In the genomic region with DNA sequence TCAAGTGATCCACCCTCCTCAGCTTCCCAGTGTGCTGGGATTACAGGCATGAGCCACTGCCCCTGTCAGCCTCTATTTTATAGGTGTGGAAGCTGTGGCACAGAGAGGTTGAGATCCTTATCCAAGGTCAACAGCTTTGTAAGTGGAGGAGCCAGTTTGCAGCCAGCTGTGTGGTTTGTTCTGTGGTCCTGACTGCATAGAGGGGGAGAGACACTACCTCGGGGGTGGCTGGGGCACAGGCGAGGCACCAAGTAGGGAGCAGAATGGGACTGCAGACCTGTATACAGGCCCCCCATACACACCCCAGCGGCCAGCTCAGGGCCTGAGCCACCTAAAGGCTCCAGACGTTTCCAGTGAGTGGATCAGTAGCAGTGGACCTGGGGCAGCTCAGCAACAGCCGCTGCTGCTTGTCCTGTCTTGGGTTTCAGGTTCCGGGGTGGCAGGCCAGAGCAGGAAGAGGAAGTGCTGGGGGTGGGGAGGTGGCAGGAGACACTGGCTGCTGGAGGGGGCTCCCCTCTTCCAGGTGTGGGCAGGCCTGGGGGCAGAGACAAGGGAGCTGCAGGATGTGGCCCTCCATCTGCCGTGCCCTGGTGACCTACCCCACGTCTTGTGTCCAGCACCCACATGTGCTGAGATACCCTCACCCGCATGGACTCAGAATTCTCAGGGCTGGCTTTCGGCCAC, we compare ENCODE assay signal across 8 cellular contexts. TPM values are rescaled to one million over a fixed set of nuclear protein-coding genes. Genes with fewer than 3 reads are reported as not detected.
DNase-seq lines count a peak whose midpoint lies in the region; ATAC-seq and TF ChIP-seq lines count a peak whose summit lies in the region.

No MANE protein-coding gene starts in this region.

- H3K79me2 ChIP-seq in PC-3 (ENCODE audit: low read length) = peaks cover 38% of the 10 kb centered on the region

- H3K9me2 ChIP-seq in PC-3 (replicated peaks; ENCODE audit: low read length) = no peaks in the 10 kb centered on the region

- H3K9ac ChIP-seq in PC-3 (ENCODE audit: low read length) = no peak overlapping the region

- H3K4me3 ChIP-seq in PC-3 (ENCODE audit: low read length) = no peak overlapping the region

- no peak for TF ChIP-seq CTCF in PC-3 (conservative IDR thresholded peaks at IDR 0.05; ENCODE audit: low read depth, low read length)

- H2AFZ ChIP-seq in PC-3 (ENCODE audit: low read length) = no peak overlapping the region

- no peaks in the 10 kb centered on the region for H3K4me1 ChIP-seq in PC-3 (ENCODE audit: insufficient read depth, low read length)

- peak; percentile 61 for ATAC-seq in HG03139 (IDR thresholded peaks at IDR 0.05; ENCODE audit: unreplicated experiment)
- peak; percentile 90 for ATAC-seq in natural killer cell treated with Interleukin-12 subunit alpha and Interleukin-12 subunit beta and Interleukin-15 and Interleukin-18, amount 100 ng/mL, for 72 hours
- no peak; the same call in 1 of the 2 replicates for ATAC-seq in PC-3

- no peaks in the 10 kb centered on the region for H3K27me3 ChIP-seq in PC-3 (ENCODE audit: low read length)

- no peaks in the 10 kb centered on the region for H3K9me3 ChIP-seq in PC-3 (ENCODE audit: low read length)

- H3K27ac ChIP-seq in PC-3 (ENCODE audit: low read length) = no peak overlapping the region

- peak overlapping the region; percentile 94 for H3K27ac Mint-ChIP-seq in activated T-cell treated with anti-CD3 and anti-CD28 coated beads, Interleukin-2, amount 50 U/mL, for 24 hours
- peak overlapping the region; percentile 92 to 96 for H3K27ac Mint-ChIP-seq in natural killer cell treated with Interleukin-12 subunit alpha and Interleukin-12 subunit beta and Interleukin-15 and Interleukin-18, amount 100 ng/mL, for 72 hours

- H4K20me1 ChIP-seq in PC-3 (ENCODE audit: low read length) = peaks cover 9% of the 10 kb centered on the region; the same call in 1 of the 2 replicates

- H3F3A ChIP-seq in PC-3 (ENCODE audit: low read length, unreplicated experiment) = no peaks in the 10 kb centered on the region

- intact Hi-C loops in PC-3 (cut with micrococcal nuclease) = no loop called here

- CTCF ChIA-PET in PC-3 (lab: Charles Lee) = no interaction called here

- H3K9me3 Mint-ChIP-seq in activated T-cell treated with anti-CD3 and anti-CD28 coated beads, Interleukin-2, amount 50 U/mL, for 24 hours = no peaks in the 10 kb centered on the region
- H3K9me3 Mint-ChIP-seq in natural killer cell treated with Interleukin-12 subunit alpha and Interleukin-12 subunit beta and Interleukin-15 and Interleukin-18, amount 100 ng/mL, for 72 hours = no peaks in the 10 kb centered on the region

- peaks cover 52% of the 10 kb centered on the region for H3K4me1 Mint-ChIP-seq in activated T-cell treated with anti-CD3 and anti-CD28 coated beads, Interleukin-2, amount 50 U/mL, for 24 hours (ENCODE audit: low read depth)
- H3K4me1 Mint-ChIP-seq in natural killer cell treated with Interleukin-12 subunit alpha and Interleukin-12 subunit beta and Interleukin-15 and Interleukin-18, amount 100 ng/mL, for 72 hours (ENCODE audit: low read depth in 2 of 2) = peaks cover 23 to 29% of the 10 kb centered on the region in 2 donors

- H3K4me3 Mint-ChIP-seq in activated T-cell treated with anti-CD3 and anti-CD28 coated beads, Interleukin-2, amount 50 U/mL, for 24 hours = peak overlapping the region; percentile 57
- peak overlapping the region; percentile 87 for H3K4me3 Mint-ChIP-seq in natural killer cell treated with Interleukin-12 subunit alpha and Interleukin-12 subunit beta and Interleukin-15 and Interleukin-18, amount 100 ng/mL, for 72 hours

- no TSS peak for BruUV-seq in PC-3 (replicated peaks; lab: Mats Ljungman, UMichigan)

- peak; percentile 59 for DNase-seq in GF-D8 (lab: John Stamatoyannopoulos, UW)
- DNase-seq in activated T-cell treated with anti-CD3 and anti-CD28 coated beads, Interleukin-2, amount 50 U/mL, for 24 hours = peak; percentile 73
- DNase-seq in natural killer cell treated with Interleukin-12 subunit alpha and Interleukin-12 subunit beta and Interleukin-15 and Interleukin-18, amount 100 ng/mL, for 72 hours (ENCODE audit: low spot score) = peak; percentile 88
- DNase-seq in PC-3 = no peak
- DNase-seq in GOT3 (lab: John Stamatoyannopoulos, UW) = no peak
- DNase-seq in HCEC 1CT = no peak
- DNase-seq in NCI-H526 (lab: John Stamatoyannopoulos, UW) = no peak

- H3K27me3 Mint-ChIP-seq in activated T-cell treated with anti-CD3 and anti-CD28 coated beads, Interleukin-2, amount 50 U/mL, for 24 hours = no peaks in the 10 kb centered on the region
- H3K27me3 Mint-ChIP-seq in natural killer cell treated with Interleukin-12 subunit alpha and Interleukin-12 subunit beta and Interleukin-15 and Interleukin-18, amount 100 ng/mL, for 72 hours = no peaks in the 10 kb centered on the region

- H3K36me3 Mint-ChIP-seq in activated T-cell treated with anti-CD3 and anti-CD28 coated beads, Interleukin-2, amount 50 U/mL, for 24 hours (ENCODE audit: low read depth) = peaks cover 68% of the 10 kb centered on the region
- no peaks in the 10 kb centered on the region for H3K36me3 Mint-ChIP-seq in natural killer cell treated with Interleukin-12 subunit alpha and Interleukin-12 subunit beta and Interleukin-15 and Interleukin-18, amount 100 ng/mL, for 72 hours

- POLR2A ChIA-PET in PC-3 (lab: Charles Lee; ENCODE audit: unreplicated experiment) = interaction anchor here (0.7 kb wide), 1 partner anchor 9 kb away, joined by 3 read pairs; no protein-coding TSS in a partner anchor

- no peak overlapping the region for H3K4me2 ChIP-seq in PC-3 (ENCODE audit: low read length)

- peaks cover 5% of the 10 kb centered on the region; the same call in 1 of the 2 replicates for H3K36me3 ChIP-seq in PC-3 (ENCODE audit: low read depth, low read length)

RNA-seq across cellular contexts. Expression of a gene that starts 11.0 kb away (rescaled TPM):
- total RNA-seq in natural killer cell treated with Interleukin-12 subunit alpha and Interleukin-12 subunit beta and Interleukin-15 and Interleukin-18, amount 100 ng/mL, for 72 hours = 10 to 100 TPM; 40.5 to 43.9 TPM
- total RNA-seq in PC-3 (2014; rRNA removed) = 31.4 and 35.0 TPM in 2 replicates

RNA-seq across cellular contexts. Expression of a gene that starts 32.1 kb away (rescaled TPM):
- total RNA-seq in natural killer cell treated with Interleukin-12 subunit alpha and Interleukin-12 subunit beta and Interleukin-15 and Interleukin-18, amount 100 ng/mL, for 72 hours = under 1 TPM; 0.17 to 0.43 TPM
- total RNA-seq in PC-3 (2014; rRNA removed) = 1.6 and 1.7 TPM in 2 replicates

RNA-seq across cellular contexts. Expression of a gene that starts 56.5 kb away (rescaled TPM):
- total RNA-seq in natural killer cell treated with Interleukin-12 subunit alpha and Interleukin-12 subunit beta and Interleukin-15 and Interleukin-18, amount 100 ng/mL, for 72 hours = 10 to 100 TPM; 35.9 to 60.1 TPM
- total RNA-seq in PC-3 (2014; rRNA removed) = 52.5 and 72.3 TPM in 2 replicates

Comparison
In these comparisons a context has a peak if more than half of its experiments do, and no peak if none do; other contexts are left out.
1. DNase-seq: peak in GF-D8 (single experiment), activated T-cell treated with anti-CD3 and anti-CD28 coated beads, Interleukin-2, amount 50 U/mL, for 24 hours (single experiment) and natural killer cell treated with Interleukin-12 subunit alpha and Interleukin-12 subunit beta and Interleukin-15 and Interleukin-18, amount 100 ng/mL, for 72 hours (single experiment); none in PC-3 (single experiment), GOT3 (single experiment), HCEC 1CT (single experiment) and NCI-H526 (0 of 2).